In the genomic region with DNA sequence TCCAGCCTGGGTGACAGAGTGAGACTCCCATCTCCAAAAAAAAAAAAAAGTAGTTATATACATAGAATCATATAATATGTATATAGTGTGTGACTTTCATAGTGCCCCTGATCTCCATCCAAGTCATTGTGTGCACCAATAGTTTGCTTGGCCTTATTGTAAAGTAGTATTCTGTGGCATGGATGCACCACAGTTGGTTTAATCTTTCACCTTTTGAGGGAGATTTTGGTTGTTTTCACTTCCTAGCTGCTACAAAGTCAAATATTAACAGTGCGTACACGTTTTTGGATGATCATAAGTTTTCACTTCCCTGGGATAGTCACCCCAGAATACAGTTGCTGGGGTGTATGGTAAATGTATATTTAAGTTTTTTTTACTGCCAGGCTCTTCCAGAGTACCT, we compare ENCODE assay signal across 19 cellular contexts.
DNase-seq lines count a peak whose midpoint lies in the region; ATAC-seq, FAIRE-seq and TF ChIP-seq lines count a peak whose summit lies in the region.
"Had no signal": no experiment of that assay in that cellular context is flagged by ENCODE, and none has a peak within 500 bp of the region (broad histone marks: within the 10 kb centered on the region; RNA-seq: fewer than 3 reads in every experiment).

No MANE protein-coding gene starts in this region.

- in situ Hi-C loops in GM12878 (cut with MboI) (no loop called here), GM13976 (cut with MboI; ENCODE audit: low sequenced_read_pairs, unreplicated experiment) (no loop called here)

- TF ChIP-seq EP300 in GM12878 (IDR thresholded peaks at IDR 0.05; ENCODE audit: borderline replicate concordance in 1 of 2, control insufficient read depth in 1 of 2, low read depth in 2 of 2, low read length in 2 of 2): peak; percentile 64 to 79; a peak in 3 of 4 replicates

- TF ChIP-seq CTCF in GM12878 (IDR thresholded peaks at IDR 0.05 in 2 of 3, conservative IDR thresholded peaks at IDR 0.05 in 1 of 3; ENCODE audit: control insufficient read depth in 2 of 3, extremely low read depth in 1 of 3, insufficient read depth in 1 of 3, low read depth in 3 of 3, low read length in 3 of 3): no peak
- no peak for TF ChIP-seq CTCF in GM13976 (IDR thresholded peaks at IDR 0.05; ENCODE audit: borderline replicate concordance, control extremely low read depth, extremely low read depth, insufficient read depth, missing control alignments)

- BruUV-seq in GM12878 (replicated peaks; lab: Mats Ljungman, UMichigan): no TSS peak

- no peaks in the 10 kb centered on the region for H3K79me2 ChIP-seq in GM12878 (ENCODE audit: control insufficient read depth, insufficient read depth, low read length)

- WGBS in GM12878 (ENCODE audit: insufficient coverage, insufficient replicate concordance, low lambda C conversion rate, missing lambda C conversion rate): 47% methylated on average over 2 of the region's 2 CpGs

- H3K4me2 ChIP-seq in GM12878 (ENCODE audit: control insufficient read depth, insufficient read depth): no peak overlapping the region

- H2AFZ ChIP-seq in GM12878 (ENCODE audit: control insufficient read depth, low read depth, low read length): no peak overlapping the region
- H2AFZ ChIP-seq: parathyroid adenoma had no signal

- no peaks in the 10 kb centered on the region for H3K36me3 ChIP-seq in GM12878 (ENCODE audit: control insufficient read depth in 2 of 2, insufficient read depth in 2 of 2, low read length in 1 of 2)
- H3K36me3 ChIP-seq: adrenal gland had no signal

- H4K20me1 ChIP-seq in GM12878 (ENCODE audit: control insufficient read depth, insufficient read depth): no peaks in the 10 kb centered on the region

- RAD21 ChIA-PET in GM12878 (lab: Charles Lee; ENCODE audit: unreplicated experiment): interaction anchor here (0.6 to 1.9 kb wide), 12 partner anchors 12 to 203 kb away, joined by 3 to 10 read pairs (median 3); no protein-coding TSS in a partner anchor

- POLR2A ChIA-PET in GM12878 (lab: Charles Lee): interaction anchor here (0.5 to 1.3 kb wide), 6 partner anchors 18 to 224 kb away, joined by 3 read pairs; no protein-coding TSS in a partner anchor

- DNase-seq in GM19238 (ENCODE audit: insufficient read length, low spot score): peak; percentile 3
- peak; percentile 36 for DNase-seq in GM12878 (ENCODE audit: low read depth, low spot score)
- no peak for DNase-seq in GM13976 (ENCODE audit: low spot score)
- no peak for DNase-seq in iPS-NIHi7 (ENCODE audit: extremely low spot score)
- DNase-seq: activated CD8-positive, alpha-beta T cell treated with anti-CD3 and anti-CD28 coated beads, Interleukin-2, amount 10 ng/mL, durations not matched to agents 7 days and 5 days; adrenal gland; left ventricle myocardium superior; NCI-H2029; NCI-H774; RPMI8226; stimulated activated naive CD8-positive, alpha-beta T cell treated with anti-CD3 and anti-CD28 coated beads, Interleukin-15, Interleukin-2, amounts not matched to agents 100 U/mL and 50 U/mL, for 24 hours had no signal

- H3K4me3 ChIP-seq in GM12878: no peak overlapping the region
- H3K4me3 ChIP-seq: adrenal gland had no signal

- FAIRE-seq in GM12878 (lab: Jason Lieb, UNC): no peak
- FAIRE-seq: endometrium, HTR-8/SVneo had no signal

- SMC1A ChIA-PET in GM12878 (lab: Charles Lee; ENCODE audit: uncharacterized antibody, unreplicated experiment): interaction anchor here (0.7 to 1.8 kb wide), 9 partner anchors 9 to 156 kb away, joined by 3 to 5 read pairs (median 3); no protein-coding TSS in a partner anchor

- no peak for TF ChIP-seq RAD21 in GM12878 (IDR thresholded peaks at IDR 0.05; ENCODE audit: insufficient read depth, low read depth, low read length)

- H3K9me3 ChIP-seq in GM12878 (replicated peaks; ENCODE audit: control insufficient read depth, insufficient read depth, low read length): no peaks in the 10 kb centered on the region
- H3K9me3 ChIP-seq: adrenal gland had no signal

- H3K4me1 ChIP-seq in GM12878 (ENCODE audit: control insufficient read depth, insufficient read depth, low read length): no peaks in the 10 kb centered on the region

- no peak for TF ChIP-seq POLR2A in GM12878 (IDR thresholded peaks at IDR 0.05; ENCODE audit: low read depth, low read length)

- intact Hi-C loops in GM12878 (cut with micrococcal nuclease; ENCODE audit: unreplicated experiment): loop anchor here (5.0 to 10.0 kb wide), 2 partner anchors 87 to 159 kb away; partner anchors contain the start of gene PTPRG

- no peak overlapping the region for H3K27ac ChIP-seq in GM12878 (ENCODE audit: control insufficient read depth, insufficient read depth)
- H3K27ac ChIP-seq: adrenal gland, parathyroid adenoma, VCaP had no signal

- peaks cover 0 to 2% of the 10 kb centered on the region in 2 experiments; a peak in 1 of 4 replicates for H3K27me3 ChIP-seq in GM12878 (replicated peaks in 1 of 2; ENCODE audit: control insufficient read depth in 2 of 2, insufficient read depth in 2 of 2, low read length in 1 of 2)
- H3K27me3 ChIP-seq: adrenal gland had no signal

- CTCF ChIA-PET in GM12878 (lab: Yijun Ruan, JAX): interaction anchor here (1.3 to 1.4 kb wide), 2 partner anchors 9 to 95 kb away, joined by 3 to 4 read pairs; no protein-coding TSS in a partner anchor

- peak; percentile 46 for ATAC-seq in GM21576 (IDR thresholded peaks at IDR 0.05; ENCODE audit: unreplicated experiment)
- ATAC-seq in HG03064 (IDR thresholded peaks at IDR 0.05; ENCODE audit: low read depth, unreplicated experiment): peak; percentile 65
- ATAC-seq in GM12878: peak; percentile 79
- ATAC-seq in GM21723 (IDR thresholded peaks at IDR 0.05; ENCODE audit: unreplicated experiment): no peak
- ATAC-seq in GM19351 (IDR thresholded peaks at IDR 0.05; ENCODE audit: unreplicated experiment): no peak
- ATAC-seq: activated CD8-positive, alpha-beta T cell treated with anti-CD3 and anti-CD28 coated beads, Interleukin-2, amount 10 ng/mL, durations not matched to agents 7 days and 5 days; left ventricle myocardium superior; stimulated activated naive CD8-positive, alpha-beta T cell treated with anti-CD3 and anti-CD28 coated beads, Interleukin-15, Interleukin-2, amounts not matched to agents 100 U/mL and 50 U/mL, for 24 hours had no signal

- H3K9ac ChIP-seq in GM12878 (ENCODE audit: control insufficient read depth, insufficient read depth, low read length): no peak overlapping the region
- H3K9ac ChIP-seq: parathyroid adenoma had no signal

TF ChIP-seq in GM12878, 131 proteins besides CTCF, POLR2A, EP300 and RAD21 (continues in another document):
- no peak for TF ChIP-seq NR2C1 (IDR thresholded peaks at IDR 0.05)
- TF ChIP-seq, protein P1, sequence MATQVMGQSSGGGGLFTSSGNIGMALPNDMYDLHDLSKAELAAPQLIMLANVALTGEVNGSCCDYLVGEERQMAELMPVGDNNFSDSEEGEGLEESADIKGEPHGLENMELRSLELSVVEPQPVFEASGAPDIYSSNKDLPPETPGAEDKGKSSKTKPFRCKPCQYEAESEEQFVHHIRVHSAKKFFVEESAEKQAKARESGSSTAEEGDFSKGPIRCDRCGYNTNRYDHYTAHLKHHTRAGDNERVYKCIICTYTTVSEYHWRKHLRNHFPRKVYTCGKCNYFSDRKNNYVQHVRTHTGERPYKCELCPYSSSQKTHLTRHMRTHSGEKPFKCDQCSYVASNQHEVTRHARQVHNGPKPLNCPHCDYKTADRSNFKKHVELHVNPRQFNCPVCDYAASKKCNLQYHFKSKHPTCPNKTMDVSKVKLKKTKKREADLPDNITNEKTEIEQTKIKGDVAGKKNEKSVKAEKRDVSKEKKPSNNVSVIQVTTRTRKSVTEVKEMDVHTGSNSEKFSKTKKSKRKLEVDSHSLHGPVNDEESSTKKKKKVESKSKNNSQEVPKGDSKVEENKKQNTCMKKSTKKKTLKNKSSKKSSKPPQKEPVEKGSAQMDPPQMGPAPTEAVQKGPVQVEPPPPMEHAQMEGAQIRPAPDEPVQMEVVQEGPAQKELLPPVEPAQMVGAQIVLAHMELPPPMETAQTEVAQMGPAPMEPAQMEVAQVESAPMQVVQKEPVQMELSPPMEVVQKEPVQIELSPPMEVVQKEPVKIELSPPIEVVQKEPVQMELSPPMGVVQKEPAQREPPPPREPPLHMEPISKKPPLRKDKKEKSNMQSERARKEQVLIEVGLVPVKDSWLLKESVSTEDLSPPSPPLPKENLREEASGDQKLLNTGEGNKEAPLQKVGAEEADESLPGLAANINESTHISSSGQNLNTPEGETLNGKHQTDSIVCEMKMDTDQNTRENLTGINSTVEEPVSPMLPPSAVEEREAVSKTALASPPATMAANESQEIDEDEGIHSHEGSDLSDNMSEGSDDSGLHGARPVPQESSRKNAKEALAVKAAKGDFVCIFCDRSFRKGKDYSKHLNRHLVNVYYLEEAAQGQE (IDR thresholded peaks at IDR 0.05; ENCODE audit: low read depth, low read length): no peak
- no peak for TF ChIP-seq RFX5 (IDR thresholded peaks at IDR 0.05; ENCODE audit: low read depth, low read length)
- no peak for TF ChIP-seq ESRRA (IDR thresholded peaks at IDR 0.05; ENCODE audit: low read length)
- TF ChIP-seq BHLHE40 (IDR thresholded peaks at IDR 0.05; ENCODE audit: borderline replicate concordance in 1 of 2, low read depth in 2 of 2, low read length in 1 of 2): peak; percentile 82 to 89
- no peak for TF ChIP-seq PBX3 (IDR thresholded peaks at IDR 0.05; ENCODE audit: insufficient replicate concordance, low read depth, low read length)

Comparison
In these comparisons a context has a peak if more than half of its experiments do, and no peak if none do; other contexts are left out.
1. DNase-seq: peak in GM19238 (single experiment) and GM12878 (single experiment); none in GM13976 (single experiment) and iPS-NIHi7 (single experiment).
2. ATAC-seq: peak in GM21576 (single experiment), HG03064 (single experiment) and GM12878 (single experiment); none in GM21723 (single experiment) and GM19351 (single experiment).